ENCODE assay signal across 8 cellular contexts in the genomic region with DNA sequence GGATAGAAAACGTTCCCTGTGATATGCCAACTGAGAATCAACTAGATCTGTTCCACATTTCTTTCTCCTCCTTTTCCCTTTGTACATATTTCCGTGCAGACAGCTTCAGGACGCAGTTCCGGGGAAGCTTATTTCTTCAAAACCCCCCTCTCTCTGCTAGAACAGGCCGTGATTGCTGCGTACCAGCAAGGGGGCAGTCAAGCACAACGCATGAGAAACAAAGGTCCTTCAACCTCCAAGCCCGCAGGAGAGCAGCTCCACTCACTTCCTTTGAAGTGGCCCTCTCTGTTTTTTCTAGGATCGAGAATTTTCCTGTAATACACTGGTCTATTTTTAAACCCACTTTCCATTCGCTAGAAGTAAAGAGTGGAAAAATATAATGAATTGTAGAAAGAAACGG.
DNase-seq lines count a peak whose midpoint lies in the region; ATAC-seq and TF ChIP-seq lines count a peak whose summit lies in the region.

No MANE protein-coding gene starts in this region.

- intact Hi-C loops in A673 (cut with micrococcal nuclease; ENCODE audit: unreplicated experiment) = loop anchor here (1.0 kb wide), 1 partner anchor 267 kb away; no protein-coding TSS in a partner anchor

- no peaks in the 10 kb centered on the region for H3K27me3 ChIP-seq in A673 (replicated peaks; ENCODE audit: insufficient read depth, low read depth, low read length, poor library complexity)
- no peaks in the 10 kb centered on the region for H3K27me3 ChIP-seq in SJSA1 (replicated peaks)
- H3K27me3 ChIP-seq in gastroesophageal sphincter = no peaks in the 10 kb centered on the region

- H3K36me3 ChIP-seq in A673 (ENCODE audit: insufficient read depth, low read length, poor library complexity, severe bottlenecking) (no peaks in the 10 kb centered on the region), SJSA1 (no peaks in the 10 kb centered on the region), gastroesophageal sphincter (no peaks in the 10 kb centered on the region)

- peak; percentile 66 for TF ChIP-seq CTCF in A673 (conservative IDR thresholded peaks at IDR 0.05; ENCODE audit: low read depth, low read length)
- TF ChIP-seq CTCF in gastroesophageal sphincter (IDR thresholded peaks at IDR 0.05) = peak; percentile 30 to 76 (median 72)
- TF ChIP-seq CTCF in progenitor cell of endocrine pancreas (IDR thresholded peaks at IDR 0.05; ENCODE audit: unreplicated experiment) = peak; percentile 66

- peak; percentile 77 for ATAC-seq in gastroesophageal sphincter
- no peak for ATAC-seq in HG03460 (IDR thresholded peaks at IDR 0.05; ENCODE audit: unreplicated experiment)

- no peak overlapping the region for H3K4me3 ChIP-seq in A673 (ENCODE audit: low read depth, low read length, poor library complexity, severe bottlenecking)
- H3K4me3 ChIP-seq in SJSA1 = no peak overlapping the region
- no peak overlapping the region for H3K4me3 ChIP-seq in gastroesophageal sphincter

- POLR2A ChIA-PET in A673 (lab: Charles Lee; ENCODE audit: low non-redundant PET) = no interaction called here

- peaks cover 6% of the 10 kb centered on the region for H3K9me3 Mint-ChIP-seq in progenitor cell of endocrine pancreas (ENCODE audit: low read depth)
- H3K9me3 Mint-ChIP-seq in activated naive CD8-positive, alpha-beta T cell treated with anti-CD3 and anti-CD28 coated beads for 36 hours = peaks cover 6% of the 10 kb centered on the region

- peaks cover 3% of the 10 kb centered on the region for H3K36me3 Mint-ChIP-seq in progenitor cell of endocrine pancreas (ENCODE audit: insufficient read depth)
- no peaks in the 10 kb centered on the region for H3K36me3 Mint-ChIP-seq in activated naive CD8-positive, alpha-beta T cell treated with anti-CD3 and anti-CD28 coated beads for 36 hours

- BruUV-seq in A673 (replicated peaks; lab: Mats Ljungman, UMichigan) = no TSS peak

- no peaks in the 10 kb centered on the region for H3K27me3 Mint-ChIP-seq in progenitor cell of endocrine pancreas
- H3K27me3 Mint-ChIP-seq in activated naive CD8-positive, alpha-beta T cell treated with anti-CD3 and anti-CD28 coated beads for 36 hours = peaks cover 13% of the 10 kb centered on the region

- no peak overlapping the region for H3K4me3 Mint-ChIP-seq in progenitor cell of endocrine pancreas (ENCODE audit: low read depth)
- no peak overlapping the region for H3K4me3 Mint-ChIP-seq in activated naive CD8-positive, alpha-beta T cell treated with anti-CD3 and anti-CD28 coated beads for 36 hours

- WGBS in gastroesophageal sphincter (ENCODE audit: low coverage in 1 of 2), 2 donors = 7 to 11% methylated on average over 10 to 11 of the region's 11 CpGs

- peak; percentile 48 for DNase-seq in A673 (ENCODE audit: low spot score)
- DNase-seq in HCEC 1CT = peak; percentile 41
- peak; percentile 42 to 60 for DNase-seq in SJSA1 (ENCODE audit: low read depth in 1 of 2, low spot score in 2 of 2)
- DNase-seq in progenitor cell of endocrine pancreas (ENCODE audit: low spot score, unreplicated experiment) = no peak
- DNase-seq in stimulated activated naive CD4-positive, alpha-beta T cell treated with Interleukin-2 at 50 U/mL for 16 hours (lab: John Stamatoyannopoulos, UW) = no peak
- DNase-seq in activated naive CD8-positive, alpha-beta T cell treated with anti-CD3 and anti-CD28 coated beads for 36 hours = no peak

- CTCF ChIA-PET in A673 (lab: Charles Lee) = interaction anchor here (0.5 to 1.6 kb wide), 5 partner anchors 21 to 416 kb away, joined by 3 to 13 read pairs (median 4); no protein-coding TSS in a partner anchor

- H3K4me1 ChIP-seq in A673 (ENCODE audit: insufficient read depth, low read length, poor library complexity, severe bottlenecking) (no peaks in the 10 kb centered on the region), SJSA1 (replicated peaks) (no peaks in the 10 kb centered on the region), gastroesophageal sphincter (peaks cover 0 to 12% (median 4%) of the 10 kb centered on the region in 3 donors)

- H3K4me1 Mint-ChIP-seq in progenitor cell of endocrine pancreas (ENCODE audit: low read depth) = peaks cover 5% of the 10 kb centered on the region
- H3K4me1 Mint-ChIP-seq in activated naive CD8-positive, alpha-beta T cell treated with anti-CD3 and anti-CD28 coated beads for 36 hours = no peaks in the 10 kb centered on the region

- no peak overlapping the region for H3K27ac ChIP-seq in A673 (ENCODE audit: low read depth, low read length, poor library complexity, severe bottlenecking)
- H3K27ac ChIP-seq in SJSA1 = no peak overlapping the region
- H3K27ac ChIP-seq in gastroesophageal sphincter = no peak overlapping the region

- TF ChIP-seq POLR2A in gastroesophageal sphincter (IDR thresholded peaks at IDR 0.05) = no peak

- H3K9me3 ChIP-seq in A673 (ENCODE audit: low read depth, low read length, poor library complexity, severe bottlenecking) = no peaks in the 10 kb centered on the region
- H3K9me3 ChIP-seq in SJSA1 (replicated peaks) = 0 out of 2 replicates have a peak, but pooled peaks cover 3% of the 10 kb centered on the region
- no peaks in the 10 kb centered on the region for H3K9me3 ChIP-seq in gastroesophageal sphincter

- TF ChIP-seq EP300 in gastroesophageal sphincter (IDR thresholded peaks at IDR 0.05) = no peak

- peak overlapping the region; percentile 76 for H3K27ac Mint-ChIP-seq in progenitor cell of endocrine pancreas
- H3K27ac Mint-ChIP-seq in activated naive CD8-positive, alpha-beta T cell treated with anti-CD3 and anti-CD28 coated beads for 36 hours = no peak overlapping the region

Comparison
In these comparisons a context has a peak if more than half of its experiments do, and no peak if none do; other contexts are left out.
1. DNase-seq: peak in A673 (single experiment), HCEC 1CT (single experiment) and SJSA1 (2 of 2); none in progenitor cell of endocrine pancreas (single experiment), stimulated activated naive CD4-positive, alpha-beta T cell treated with Interleukin-2 at 50 U/mL for 16 hours (single experiment) and activated naive CD8-positive, alpha-beta T cell treated with anti-CD3 and anti-CD28 coated beads for 36 hours (single experiment).
2. Peak in every context shown above with its lines, with median percentiles within 50 percentile points of each other: CTCF ChIP-seq.